Comparison of ENCODE assay signal across 8 cellular contexts in genomic region chr14:35355981-35356839, GRCh38.
DNase-seq lines count a peak whose midpoint lies in the region; ATAC-seq, FAIRE-seq and TF ChIP-seq lines count a peak whose summit lies in the region.

No MANE protein-coding gene starts in this region.

- TF ChIP-seq CTCF in GM13976 (IDR thresholded peaks at IDR 0.05; ENCODE audit: borderline replicate concordance, control extremely low read depth, extremely low read depth, insufficient read depth, missing control alignments), result no peak

- DNase-seq in GM03348 (ENCODE audit: low spot score) (peak; percentile 83), amniotic epithelial cell (ENCODE audit: low read depth) (peak; percentile 67), non-pigmented ciliary epithelial cell (ENCODE audit: low read depth) (peak; percentile 35), GM13976 (ENCODE audit: low spot score) (no peak), DMS79 (lab: John Stamatoyannopoulos, UW) (no peak), GM19239 (ENCODE audit: insufficient read length, low spot score) (no peak)

- ATAC-seq in HG03442 (IDR thresholded peaks at IDR 0.05; ENCODE audit: unreplicated experiment) (peak; percentile 59), HG02759 (IDR thresholded peaks at IDR 0.05; ENCODE audit: unreplicated experiment) (no peak)

- no peak for FAIRE-seq in GM19239 (lab: Jason Lieb, UNC)

- in situ Hi-C loops in GM13976 (cut with MboI; ENCODE audit: low sequenced_read_pairs, unreplicated experiment), result no loop called here

Comparison
In these comparisons a context has a peak if more than half of its experiments do, and no peak if none do; other contexts are left out.
1. DNase-seq: peak in GM03348 (single experiment), amniotic epithelial cell (single experiment) and non-pigmented ciliary epithelial cell (single experiment); none in GM13976 (single experiment), DMS79 (single experiment) and GM19239 (single experiment).